Comparison of ENCODE assay signal across 9 cellular contexts in genomic region chr4:92305148-92305877, GRCh38. TPM values are rescaled to one million over a fixed set of nuclear protein-coding genes. Genes with fewer than 3 reads are reported as not detected.
A peak's percentile ranks its signal among the peaks of the same experiment; 100 is the strongest.
DNase-seq lines count a peak whose midpoint lies in the region; ATAC-seq and TF ChIP-seq lines count a peak whose summit lies in the region.
"Had no signal": no experiment of that assay in that cellular context is flagged by ENCODE, and none has a peak within 500 bp of the region (broad histone marks: within the 10 kb centered on the region; RNA-seq: fewer than 3 reads in every experiment).

No MANE protein-coding gene starts in this region.

- 1% methylated on average over 15 of the region's 68 CpGs; no CpG with 5 or more reads in 1 of the 2 experiments for WGBS in IMR-90 (ENCODE audit: extremely low coverage in 2 of 2, insufficient read length in 1 of 2), 2 experiments
- WGBS in heart left ventricle, 4 donors = 0 to 4% (median 1%) methylated on average over 20 to 68 of the region's 68 CpGs

- no peak overlapping the region for H4K91ac ChIP-seq in IMR-90 (ENCODE audit: insufficient read depth, low read depth, low read length)

- H3K4me2 ChIP-seq in IMR-90 (ENCODE audit: low read depth, low read length) = peak overlapping the region; percentile 68
- peak overlapping the region; percentile 73 for H3K4me2 ChIP-seq in parathyroid adenoma (ENCODE audit: low read length)

- H3K9me3 ChIP-seq in IMR-90 (ENCODE audit: control insufficient read depth, insufficient read depth, low read length) = no peaks in the 10 kb centered on the region
- no peaks in the 10 kb centered on the region for H3K9me3 ChIP-seq in heart left ventricle
- no peaks in the 10 kb centered on the region for H3K9me3 ChIP-seq in parathyroid adenoma (ENCODE audit: control insufficient read depth, low read length)

- in situ Hi-C loops in IMR-90 (cut with MboI; ENCODE audit: low sequenced_read_pairs) = no loop called here

- no peak overlapping the region for H4K8ac ChIP-seq in IMR-90 (ENCODE audit: low read depth in 2 of 2, low read length in 2 of 2)

- H2BK120ac ChIP-seq in IMR-90 (ENCODE audit: low read depth, low read length) = no peak overlapping the region

- H2AFZ ChIP-seq in IMR-90 (replicated peaks; ENCODE audit: low read length, poor library complexity) (peak overlapping the region; percentile 84), parathyroid adenoma (peak overlapping the region; percentile 25)

- POLR2A ChIA-PET in IMR-90 (lab: Charles Lee; ENCODE audit: unreplicated experiment) = no interaction called here

- H3K9me1 ChIP-seq in IMR-90 (ENCODE audit: insufficient read depth, low read length) = no peaks in the 10 kb centered on the region

- CTCF ChIA-PET in IMR-90 (lab: Yijun Ruan, JAX) = no interaction called here

- no TSS peak for BruUV-seq in IMR-90 (replicated peaks; lab: Mats Ljungman, UMichigan)

- no peak for TF ChIP-seq RAD21 in IMR-90 (IDR thresholded peaks at IDR 0.05; ENCODE audit: low read length)

- H3K36me3 ChIP-seq in IMR-90 (ENCODE audit: control insufficient read depth, insufficient read depth, low read length) (no peaks in the 10 kb centered on the region), heart left ventricle (no peaks in the 10 kb centered on the region), parathyroid adenoma (ENCODE audit: control insufficient read depth, insufficient read depth, low read length) (no peaks in the 10 kb centered on the region)

- H3K9ac ChIP-seq in IMR-90 (ENCODE audit: low read depth, low read length) = no peak overlapping the region
- H3K9ac ChIP-seq in parathyroid adenoma = no peak overlapping the region

- H3K56ac ChIP-seq in IMR-90 (ENCODE audit: extremely low read depth, insufficient read depth, low read length) = no peak overlapping the region

- no peak overlapping the region for H3K18ac ChIP-seq in IMR-90 (ENCODE audit: low read depth, low read length)

- no peak overlapping the region for H2AK5ac ChIP-seq in IMR-90 (ENCODE audit: low read depth, low read length)

- intact Hi-C loops in CD14-positive monocyte (cut with micrococcal nuclease) = no loop called here
- intact Hi-C loops in IMR-90 (cut with micrococcal nuclease) = no loop called here
- intact Hi-C loops in heart left ventricle (cut with DNase I) = loop anchor here in 1 of 10 donors (10.0 kb wide), 1 partner anchor 79 kb away; no protein-coding TSS in a partner anchor

- H3K27ac ChIP-seq in IMR-90 (ENCODE audit: insufficient read depth, low read length) = no peak overlapping the region
- H3K27ac ChIP-seq in VCaP = peak overlapping the region; percentile 40
- no peak overlapping the region for H3K27ac ChIP-seq in heart left ventricle
- H3K27ac ChIP-seq in parathyroid adenoma = no peak overlapping the region

- ATAC-seq in IMR-90 (ENCODE audit: low read depth) (peak; percentile 80), heart left ventricle (peak; percentile 37 to 84 (median 74)), HG02763 (IDR thresholded peaks at IDR 0.05; ENCODE audit: unreplicated experiment) (no peak)

- peaks cover 44 to 59% (median 46%) of the 10 kb centered on the region in 3 donors for H3K27me3 Mint-ChIP-seq in CD14-positive monocyte (ENCODE audit: low read depth in 3 of 3)

- no peaks in the 10 kb centered on the region for H4K20me1 ChIP-seq in IMR-90 (ENCODE audit: insufficient read depth, low read length)

- no peaks in the 10 kb centered on the region for H3K79me1 ChIP-seq in IMR-90 (ENCODE audit: low read depth in 1 of 2, low read length in 2 of 2)

- no peak overlapping the region for H2BK20ac ChIP-seq in IMR-90 (ENCODE audit: low read depth, low read length)

- H3K9me3 Mint-ChIP-seq in CD14-positive monocyte = peaks cover 0 to 10% (median 6%) of the 10 kb centered on the region in 7 donors
- H3K9me3 Mint-ChIP-seq: central memory CD8-positive, alpha-beta T cell had no signal

- peak overlapping the region; percentile 5 for H3K4me3 ChIP-seq in IMR-90 (ENCODE audit: insufficient read depth, low read depth, low read length)
- peak overlapping the region; percentile 23 to 55 (median 43) for H3K4me3 ChIP-seq in heart left ventricle
- peak overlapping the region; percentile 38 for H3K4me3 ChIP-seq in parathyroid adenoma (ENCODE audit: low read depth, low read length)

- no peak overlapping the region for H3K27ac Mint-ChIP-seq in CD14-positive monocyte

- no peak overlapping the region for H4K5ac ChIP-seq in IMR-90 (ENCODE audit: low read depth, low read length)

- peak overlapping the region; percentile 10 for H2AK9ac ChIP-seq in IMR-90 (replicated peaks; ENCODE audit: low read depth, low read length, poor library complexity)

- dilution Hi-C loops in IMR-90 (cut with HindIII; ENCODE audit: low sequenced_read_pairs, unreplicated experiment) = no loop called here

- H3K4ac ChIP-seq in IMR-90 (ENCODE audit: low read depth, low read length) = no peak overlapping the region

- H3K36me3 Mint-ChIP-seq in CD14-positive monocyte = peaks cover 0 to 5% of the 10 kb centered on the region in 2 donors

- H3K14ac ChIP-seq in IMR-90 (replicated peaks; ENCODE audit: low read depth, low read length) = no peak overlapping the region

- peaks cover 10% of the 10 kb centered on the region for H3K4me1 Mint-ChIP-seq in CD14-positive monocyte
- H3K4me1 Mint-ChIP-seq: central memory CD8-positive, alpha-beta T cell had no signal

- no peak for DNase-seq in CD14-positive monocyte (ENCODE audit: low spot score)
- DNase-seq in IMR-90 = peak; percentile 32
- peak; percentile 22 to 69 (median 39) for DNase-seq in heart left ventricle
- no peak for DNase-seq in CD1c-positive myeloid dendritic cell (ENCODE audit: extremely low spot score)
- DNase-seq in ureter (ENCODE audit: low spot score) = no peak

- no peak overlapping the region for H2BK5ac ChIP-seq in IMR-90 (ENCODE audit: low read depth, low read length, poor library complexity, severe bottlenecking)

- H3K4me1 ChIP-seq in IMR-90 (ENCODE audit: control insufficient read depth, insufficient read depth, low read length) (no peaks in the 10 kb centered on the region; the same call in 1 of the 2 replicates), heart left ventricle (peaks cover 0 to 29% (median 3%) of the 10 kb centered on the region in 12 donors), parathyroid adenoma (no peaks in the 10 kb centered on the region)

- peak overlapping the region; percentile 12 to 76 for H3K4me3 Mint-ChIP-seq in CD14-positive monocyte
- H3K4me3 Mint-ChIP-seq: central memory CD8-positive, alpha-beta T cell had no signal

- no peak for TF ChIP-seq POLR2A in IMR-90 (IDR thresholded peaks at IDR 0.05; ENCODE audit: low read depth, low read length)
- TF ChIP-seq POLR2A in heart left ventricle (IDR thresholded peaks at IDR 0.05) = no peak

- H3K27me3 ChIP-seq in IMR-90 (ENCODE audit: control insufficient read depth, insufficient read depth, low read length) (peaks cover 40% of the 10 kb centered on the region), heart left ventricle (peaks cover 2 to 67% (median 39%) of the 10 kb centered on the region in 9 donors), parathyroid adenoma (ENCODE audit: control insufficient read depth, insufficient read depth, low read length) (no peaks in the 10 kb centered on the region)

- TF ChIP-seq CTCF in CD14-positive monocyte (IDR thresholded peaks at IDR 0.05) (no peak), IMR-90 (conservative IDR thresholded peaks at IDR 0.05; ENCODE audit: low read depth, low read length) (no peak), VCaP (conservative IDR thresholded peaks at IDR 0.05) (0 out of 2 replicates have a peak, but pooled peaks have one; percentile 17), heart left ventricle (IDR thresholded peaks at IDR 0.05) (no peak), parathyroid adenoma (IDR thresholded peaks at IDR 0.05) (no peak)

- H3K79me2 ChIP-seq in parathyroid adenoma = no peaks in the 10 kb centered on the region

- no peak overlapping the region for H3K23ac ChIP-seq in IMR-90 (ENCODE audit: low read depth, low read length)

- H2BK15ac ChIP-seq in IMR-90 (ENCODE audit: low read depth, low read length) = no peak overlapping the region

TF ChIP-seq in IMR-90, 13 proteins besides CTCF, POLR2A, EP300 and RAD21 (continues in another document):
- TF ChIP-seq NFE2L2 (IDR thresholded peaks at IDR 0.05; ENCODE audit: low read depth, low read length) (no peak), SMC3 (IDR thresholded peaks at IDR 0.05; ENCODE audit: low read depth, low read length) (no peak), USF2 (IDR thresholded peaks at IDR 0.05; ENCODE audit: low read depth, low read length) (no peak), CHD1 (IDR thresholded peaks at IDR 0.05; ENCODE audit: low read depth, low read length) (no peak), CEBPB (IDR thresholded peaks at IDR 0.05; ENCODE audit: low read depth, low read length) (no peak), RCOR1 (IDR thresholded peaks at IDR 0.05; ENCODE audit: insufficient replicate concordance, low read length) (no peak), MAFK (IDR thresholded peaks at IDR 0.05; ENCODE audit: low read depth, low read length) (no peak), BHLHE40 (IDR thresholded peaks at IDR 0.05; ENCODE audit: low read depth, low read length) (no peak), ELK1 (IDR thresholded peaks at IDR 0.05; ENCODE audit: borderline replicate concordance, low read depth, low read length) (no peak), MXI1 (IDR thresholded peaks at IDR 0.05; ENCODE audit: borderline replicate concordance, low read depth, low read length) (no peak), FOS (IDR thresholded peaks at IDR 0.05; ENCODE audit: low read depth, low read length) (no peak)

RNA-seq across cellular contexts. Expression of gene GRID2, which starts 1.5 kb away (rescaled TPM):
- polyA plus RNA-seq in CD14-positive monocyte (not detected), IMR-90 (2012; rRNA removed) (not detected in 2 replicates), heart left ventricle (not detected)
- total RNA-seq in IMR-90 (2012; rRNA removed) (under 0.01 TPM in 1 of 2 replicates, not detected in the other), heart left ventricle (under 1 TPM in 3 of 9 donors, not detected in 6; 0.29 to 0.38 (median 0.33) TPM), ureter (0.05 TPM)
- polyA plus RNA-seq in IMR-90 (2012; cell fraction: cytosol; rRNA removed) = not detected in 2 replicates
- not detected in 2 replicates for polyA plus RNA-seq in IMR-90 (2012; cell fraction: nucleus; rRNA removed; ENCODE audit: low replicate concordance)

Comparison
In these comparisons a context has a peak if more than half of its experiments do, and no peak if none do; other contexts are left out.
1. DNase-seq: peak in IMR-90 (single experiment) and heart left ventricle (5 of 5); none in CD14-positive monocyte (single experiment), CD1c-positive myeloid dendritic cell (single experiment) and ureter (single experiment).
2. Peak in every context shown above with its lines, with median percentiles within 50 percentile points of each other: H3K4me3 ChIP-seq.